ENCODE assay signal across 18 cellular contexts in the genomic region with DNA sequence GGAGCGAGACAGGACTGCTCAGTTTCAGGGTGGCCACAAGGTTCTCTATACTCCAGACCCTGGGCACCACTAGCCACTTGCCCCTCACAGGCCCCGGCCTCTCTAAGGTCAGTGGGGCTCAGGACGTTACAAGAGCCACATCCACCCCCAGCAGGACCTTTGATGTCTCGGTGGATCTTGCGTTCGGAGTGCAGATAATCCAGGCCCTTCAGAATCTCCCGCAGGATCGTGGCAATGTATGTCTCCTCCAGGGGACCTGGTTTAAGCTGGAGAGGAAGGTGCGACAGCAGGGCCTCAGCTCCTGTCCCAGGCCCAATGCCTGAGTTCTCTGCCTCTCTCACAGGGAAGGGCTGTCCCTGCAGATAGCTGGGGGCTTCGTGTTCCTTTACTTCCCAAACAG.
"Had no signal": no experiment of that assay in that cellular context is flagged by ENCODE, and none has a peak within 500 bp of the region (broad histone marks: within the 10 kb centered on the region; RNA-seq: fewer than 3 reads in every experiment).

No MANE protein-coding gene starts in this region.

- H3K9me3 Mint-ChIP-seq: naive B cell, nephron had no signal

- H3K4me3 ChIP-seq: colonic mucosa, heart left ventricle, ovary, skin epidermis had no signal

- H3K27me3 ChIP-seq: colonic mucosa, heart left ventricle, ovary had no signal

- H3K36me3 Mint-ChIP-seq: naive B cell had no signal

- H3K27ac ChIP-seq: colonic mucosa, heart left ventricle, ovary, skin epidermis had no signal

- H3K27me3 Mint-ChIP-seq: naive B cell had no signal

- H3K4me3 Mint-ChIP-seq: naive B cell, nephron had no signal

- H3K36me3 ChIP-seq: colonic mucosa, ovary had no signal

- H3K4me1 ChIP-seq: colonic mucosa had no signal

- ATAC-seq: heart left ventricle, left colon, left ventricle myocardium superior, sciatic nerve had no signal

- DNase-seq: cerebellar nuclear complex; colonic mucosa; dermis blood vessel endothelial cell; erythroblast; foreskin melanocyte; heart left ventricle; hippocampal formation; left colon; left ventricle myocardium superior; mesendoderm; naive B cell; ovary; stimulated activated CD4-positive, alpha-beta T cell treated with anti-CD3 and anti-CD28 coated beads, Interleukin-12 subunit alpha, Interleukin-12 subunit beta, amount 100 ng/mL, for 4 hours; stimulated activated naive CD4-positive, alpha-beta T cell; trophoblast cell had no signal

- H3K27ac Mint-ChIP-seq: nephron had no signal

- H3K9me3 ChIP-seq: colonic mucosa, heart left ventricle, ovary had no signal
